9 cellular contexts compared by ENCODE assay signal in genomic region chr4:76658231-76659102, GRCh38.
DNase-seq lines count a peak whose midpoint lies in the region; ATAC-seq and TF ChIP-seq lines count a peak whose summit lies in the region.
"Had no signal": no experiment of that assay in that cellular context is flagged by ENCODE, and none has a peak within 500 bp of the region (broad histone marks: within the 10 kb centered on the region; RNA-seq: fewer than 3 reads in every experiment).

No MANE protein-coding gene starts in this region.

- no peaks in the 10 kb centered on the region for H3K9me2 ChIP-seq in hepatocyte (replicated peaks; ENCODE audit: insufficient read depth)

- 0 out of 22 replicates have a peak overlapping the region, but pooled peaks of 1 of the 11 experiments have one; percentile 24 for H3K9ac ChIP-seq in BLaER1 treated with 17β-estradiol and CSF1 and Interleukin-3, amounts not matched to agents 10 nM and 100 nM

- peaks cover 0 to 6% (median 0%) of the 10 kb centered on the region in 7 donors for H3K9me3 Mint-ChIP-seq in CD14-positive monocyte

- peaks cover 0 to 3% (median 0%) of the 10 kb centered on the region in 3 donors for H3K27me3 Mint-ChIP-seq in CD14-positive monocyte (ENCODE audit: low read depth in 3 of 3)

- H2AFZ ChIP-seq in hepatocyte: no peak overlapping the region

- peaks cover 9% of the 10 kb centered on the region for H3K79me2 ChIP-seq in hepatocyte

- no peaks in the 10 kb centered on the region for H3K4me1 Mint-ChIP-seq in CD14-positive monocyte

- H3K4me3 ChIP-seq in BLaER1 treated with 17β-estradiol and CSF1 and Interleukin-3, amounts not matched to agents 10 nM and 100 nM: no peak overlapping the region
- no peak overlapping the region for H3K4me3 ChIP-seq in hepatocyte

- no peak for DNase-seq in hepatocyte (ENCODE audit: low spot score)
- no peak for DNase-seq in NCI-H2029 treated with DMSO at 0.1 percent for 48 hours (lab: John Stamatoyannopoulos, UW)
- no peak for DNase-seq in CD14-positive monocyte (ENCODE audit: low spot score)
- no peak for DNase-seq in left lobe of liver (ENCODE audit: low spot score)
- DNase-seq: RPMI8226 had no signal

- H3K4me2 ChIP-seq in BLaER1 treated with 17β-estradiol and CSF1 and Interleukin-3, amounts not matched to agents 10 nM and 100 nM: peak overlapping the region; percentile 23 to 76 (median 55); a peak in 20 of 22 replicates
- no peak overlapping the region for H3K4me2 ChIP-seq in hepatocyte

- no peaks in the 10 kb centered on the region for H3K36me3 ChIP-seq in BLaER1 treated with 17β-estradiol and CSF1 and Interleukin-3, amounts not matched to agents 10 nM and 100 nM
- H3K36me3 ChIP-seq in hepatocyte (replicated peaks; ENCODE audit: insufficient read depth, low read depth): no peaks in the 10 kb centered on the region

- H3K4me1 ChIP-seq in BLaER1 treated with 17β-estradiol and CSF1 and Interleukin-3, amounts not matched to agents 10 nM and 100 nM: peaks cover 10 to 22% (median 19%) of the 10 kb centered on the region in 10 experiments
- H3K4me1 ChIP-seq in hepatocyte (ENCODE audit: insufficient read depth): peaks cover 14% of the 10 kb centered on the region

- no peak overlapping the region for H3K27ac Mint-ChIP-seq in CD14-positive monocyte

- H3K36me3 Mint-ChIP-seq in CD14-positive monocyte: no peaks in the 10 kb centered on the region

- H3K27me3 ChIP-seq in BLaER1 treated with 17β-estradiol and CSF1 and Interleukin-3, amounts not matched to agents 10 nM and 100 nM: no peaks in the 10 kb centered on the region
- no peaks in the 10 kb centered on the region for H3K27me3 ChIP-seq in hepatocyte

- TF ChIP-seq CTCF in hepatocyte (IDR thresholded peaks at IDR 0.05; ENCODE audit: poor library complexity) (no peak), CD14-positive monocyte (IDR thresholded peaks at IDR 0.05) (no peak)

- no peaks in the 10 kb centered on the region for H4K20me1 ChIP-seq in BLaER1 treated with 17β-estradiol and CSF1 and Interleukin-3, amounts not matched to agents 10 nM and 100 nM
- H4K20me1 ChIP-seq in hepatocyte (ENCODE audit: insufficient read depth, poor library complexity, severe bottlenecking): no peaks in the 10 kb centered on the region

- 83% methylated on average over 3 of the region's 3 CpGs for WGBS in hepatocyte (ENCODE audit: low lambda C conversion rate, missing lambda C conversion rate)

- intact Hi-C loops in CD14-positive monocyte (cut with micrococcal nuclease): no loop called here

- peaks cover 0 to 8% (median 0%) of the 10 kb centered on the region in 11 experiments; a peak in 3 of 22 replicates for H3K9me3 ChIP-seq in BLaER1 treated with 17β-estradiol and CSF1 and Interleukin-3, amounts not matched to agents 10 nM and 100 nM (replicated peaks in 1 of 11)
- H3K9me3 ChIP-seq in hepatocyte (ENCODE audit: low read depth): no peaks in the 10 kb centered on the region

- peak; percentile 43 for ATAC-seq in HG02759 (IDR thresholded peaks at IDR 0.05; ENCODE audit: unreplicated experiment)
- peak; percentile 92 for ATAC-seq in SK-N-SH treated with all-trans-retinoic acid at 6 μM for 48 hours
- no peak for ATAC-seq in GM21723 (IDR thresholded peaks at IDR 0.05; ENCODE audit: unreplicated experiment)
- no peak for ATAC-seq in left lobe of liver

- H3K27ac ChIP-seq in BLaER1 treated with 17β-estradiol and CSF1 and Interleukin-3, amounts not matched to agents 10 nM and 100 nM: peak overlapping the region in 7 of 11 experiments; percentile 15 to 60 (median 37); a peak in 11 of 22 replicates
- peak overlapping the region; percentile 50 for H3K27ac ChIP-seq in hepatocyte

- no peak overlapping the region for H3K4me3 Mint-ChIP-seq in CD14-positive monocyte

TF ChIP-seq in SK-N-SH treated with all-trans-retinoic acid at 6 μM for 48 hours, 23 proteins besides CTCF, POLR2A, EP300 and RAD21:
- TF ChIP-seq PATZ1 (CRISPR knock-in tag; IDR thresholded peaks at IDR 0.05; ENCODE audit: borderline replicate concordance): no peak
- no peak for TF ChIP-seq CSRNP3 (CRISPR knock-in tag; IDR thresholded peaks at IDR 0.05)
- TF ChIP-seq ZFP3 (CRISPR knock-in tag; IDR thresholded peaks at IDR 0.05): no peak
- no peak for TF ChIP-seq PPARA (CRISPR knock-in tag; IDR thresholded peaks at IDR 0.05; ENCODE audit: borderline replicate concordance)
- no peak for TF ChIP-seq TCF4 (CRISPR knock-in tag; IDR thresholded peaks at IDR 0.05; ENCODE audit: borderline replicate concordance)
- TF ChIP-seq ZNF565 (CRISPR knock-in tag; conservative IDR thresholded peaks at IDR 0.05; ENCODE audit: low read depth): no peak
- TF ChIP-seq ZC3H10 (CRISPR knock-in tag; IDR thresholded peaks at IDR 0.05): no peak
- no peak for TF ChIP-seq ZNF70 (CRISPR knock-in tag; IDR thresholded peaks at IDR 0.05)
- no peak for TF ChIP-seq ISL1 (CRISPR knock-in tag; IDR thresholded peaks at IDR 0.05)
- no peak for TF ChIP-seq ESRRG (CRISPR knock-in tag; IDR thresholded peaks at IDR 0.05)
- no peak for TF ChIP-seq OSR1 (CRISPR knock-in tag; IDR thresholded peaks at IDR 0.05)
- no peak for TF ChIP-seq SNAI2 (CRISPR knock-in tag; IDR thresholded peaks at IDR 0.05)
- TF ChIP-seq POU6F1 (CRISPR knock-in tag; IDR thresholded peaks at IDR 0.05; ENCODE audit: borderline replicate concordance, low read depth): no peak
- TF ChIP-seq CSDC2 (CRISPR knock-in tag; IDR thresholded peaks at IDR 0.05): no peak
- no peak for TF ChIP-seq ARNTL (CRISPR knock-in tag; IDR thresholded peaks at IDR 0.05; ENCODE audit: borderline replicate concordance, low read depth)

Comparison
In these comparisons a context has a peak if more than half of its experiments do, and no peak if none do; other contexts are left out.
1. ATAC-seq: peak in HG02759 (single experiment) and SK-N-SH treated with all-trans-retinoic acid at 6 μM for 48 hours (single experiment); none in GM21723 (single experiment) and left lobe of liver (single experiment).